In genomic region chr20:542777-543368, GRCh38 we compare ENCODE assay signal across 8 cellular contexts. TPM values are rescaled to one million over a fixed set of nuclear protein-coding genes. Genes with fewer than 3 reads are reported as not detected.
DNase-seq lines count a peak whose midpoint lies in the region; ATAC-seq, FAIRE-seq and TF ChIP-seq lines count a peak whose summit lies in the region.

No MANE protein-coding gene starts in this region.

- H3K36me3 ChIP-seq in bronchial epithelial cell (ENCODE audit: control insufficient read depth, insufficient read depth, low read length): peaks cover 3% of the 10 kb centered on the region
- H3K36me3 ChIP-seq in liver (ENCODE audit: control insufficient read depth in 4 of 4, insufficient read depth in 3 of 4, low read depth in 1 of 4, low read length in 3 of 4): no peaks in the 10 kb centered on the region

- H3K27me3 ChIP-seq in bronchial epithelial cell (ENCODE audit: control insufficient read depth, insufficient read depth, low read length) (no peaks in the 10 kb centered on the region), liver (ENCODE audit: control insufficient read depth in 4 of 4, insufficient read depth in 4 of 4, low read length in 3 of 4) (peaks cover 0 to 3% (median 0%) of the 10 kb centered on the region in 4 donors)

- no peak for FAIRE-seq in bronchial epithelial cell (lab: Jason Lieb, UNC)

- peak; percentile 20 for ATAC-seq in HG02885 (IDR thresholded peaks at IDR 0.05; ENCODE audit: poor library complexity, unreplicated experiment)

- POLR2A ChIA-PET in RWPE1 (lab: Yijun Ruan, JAX; ENCODE audit: low non-redundant PET): interaction anchor here (0.6 to 0.7 kb wide), 2 partner anchors 36 to 187 kb away, joined by 4 to 10 read pairs; no protein-coding TSS in a partner anchor

- H3K4me3 ChIP-seq in bronchial epithelial cell (ENCODE audit: low read depth, low read length) (peak overlapping the region; percentile 99), liver (ENCODE audit: low read depth in 1 of 3, low read length in 3 of 3) (peak overlapping the region; percentile 80 to 91 (median 90))

- peak overlapping the region; percentile 79 for H3K27ac ChIP-seq in RWPE1
- H3K27ac ChIP-seq in liver (ENCODE audit: low read depth in 1 of 2, low read length in 2 of 2): peak overlapping the region; percentile 76 to 90

- CTCF ChIA-PET in RWPE1 (lab: Yijun Ruan, JAX): no interaction called here

- no peaks in the 10 kb centered on the region for H3K9me3 ChIP-seq in liver (ENCODE audit: control insufficient read depth in 4 of 4, low read length in 3 of 4)

- H3K4me1 ChIP-seq in liver (ENCODE audit: control insufficient read depth in 4 of 4, insufficient read depth in 4 of 4, low read length in 3 of 4): peaks cover 9 to 40% (median 14%) of the 10 kb centered on the region in 4 donors

- WGBS in liver: 3% methylated on average over 12 of the region's 12 CpGs

- no peak for TF ChIP-seq CTCF in RWPE1 (conservative IDR thresholded peaks at IDR 0.05; ENCODE audit: low read depth)
- no peak for TF ChIP-seq CTCF in bronchial epithelial cell (IDR thresholded peaks at IDR 0.05; ENCODE audit: insufficient read depth, low read length, severe bottlenecking)
- no peak for TF ChIP-seq CTCF in liver (IDR thresholded peaks at IDR 0.05; ENCODE audit: low read depth, low read length, missing input control)

- H3K9ac ChIP-seq in liver (ENCODE audit: low read depth in 1 of 2, low read length in 2 of 2): peak overlapping the region in 1 of 2 donors; percentile 44

- DNase-seq in DMS 273 (lab: John Stamatoyannopoulos, UW; ENCODE audit: unreplicated experiment) (peak; percentile 58), DMS 273 treated with DMSO at 0.1 percent for 48 hours (lab: John Stamatoyannopoulos, UW) (no peak), RWPE1 (ENCODE audit: low spot score) (peak; percentile 48), bronchial epithelial cell (ENCODE audit: low read depth) (no peak)
- DNase-seq in stimulated activated CD8-positive, alpha-beta memory T cell treated with anti-CD3 and anti-CD28 coated beads, Interleukin-4, amount 100 ng/mL, for 48 hours: peak; percentile 56
- DNase-seq in activated CD4-positive, CD25-positive, alpha-beta regulatory T cell treated with anti-CD3 and anti-CD28 coated beads, Interleukin-2, amount 50 U/mL, for 72 hours: no peak

- no peak for TF ChIP-seq RAD21 in liver (IDR thresholded peaks at IDR 0.05)

TF ChIP-seq in liver, 16 proteins besides CTCF, POLR2A, EP300 and RAD21:
- TF ChIP-seq, protein P1, sequence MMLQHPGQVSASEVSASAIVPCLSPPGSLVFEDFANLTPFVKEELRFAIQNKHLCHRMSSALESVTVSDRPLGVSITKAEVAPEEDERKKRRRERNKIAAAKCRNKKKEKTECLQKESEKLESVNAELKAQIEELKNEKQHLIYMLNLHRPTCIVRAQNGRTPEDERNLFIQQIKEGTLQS (IDR thresholded peaks at IDR 0.05): no peak
- TF ChIP-seq REST (IDR thresholded peaks at IDR 0.05) (no peak), SP1 (IDR thresholded peaks at IDR 0.05) (no peak), HNF4G (IDR thresholded peaks at IDR 0.05) (no peak), ZBTB33 (IDR thresholded peaks at IDR 0.05) (no peak), GABPA (IDR thresholded peaks at IDR 0.05 in 1 of 2, conservative IDR thresholded peaks at IDR 0.05 in 1 of 2) (no peak), HNF4A (conservative IDR thresholded peaks at IDR 0.05) (no peak), EGR1 (IDR thresholded peaks at IDR 0.05; ENCODE audit: low read depth in 2 of 2) (no peak), FOXA1 (IDR thresholded peaks at IDR 0.05) (no peak), TAF1 (conservative IDR thresholded peaks at IDR 0.05) (no peak), RXRA (IDR thresholded peaks at IDR 0.05) (no peak), YY1 (IDR thresholded peaks at IDR 0.05) (no peak), NR2F2 (IDR thresholded peaks at IDR 0.05) (no peak), JUND (IDR thresholded peaks at IDR 0.05) (no peak), FOXA2 (IDR thresholded peaks at IDR 0.05) (no peak)
- TF ChIP-seq, protein P2, sequence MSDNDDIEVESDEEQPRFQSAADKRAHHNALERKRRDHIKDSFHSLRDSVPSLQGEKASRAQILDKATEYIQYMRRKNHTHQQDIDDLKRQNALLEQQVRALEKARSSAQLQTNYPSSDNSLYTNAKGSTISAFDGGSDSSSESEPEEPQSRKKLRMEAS (IDR thresholded peaks at IDR 0.05): no peak
TF ChIP-seq in liver: peak in this region for 0.

RNA-seq across cellular contexts. Expression of gene CSNK2A1, which starts 0.7 kb away (rescaled TPM):
- 242 and 268 TPM in 2 replicates for total RNA-seq in bronchial epithelial cell
- 10 to 100 TPM; 60.2 to 60.3 TPM for total RNA-seq in liver
- 10 to 100 TPM; 17.0 to 19.3 TPM for polyA plus RNA-seq in liver

Comparison
In these comparisons a context has a peak if more than half of its experiments do, and no peak if none do; other contexts are left out.
1. DNase-seq: peak in DMS 273 (single experiment), RWPE1 (single experiment) and stimulated activated CD8-positive, alpha-beta memory T cell treated with anti-CD3 and anti-CD28 coated beads, Interleukin-4, amount 100 ng/mL, for 48 hours (single experiment); none in DMS 273 treated with DMSO at 0.1 percent for 48 hours (single experiment), bronchial epithelial cell (single experiment) and activated CD4-positive, CD25-positive, alpha-beta regulatory T cell treated with anti-CD3 and anti-CD28 coated beads, Interleukin-2, amount 50 U/mL, for 72 hours (single experiment).